17 cellular contexts compared by ENCODE assay signal in the genomic region with DNA sequence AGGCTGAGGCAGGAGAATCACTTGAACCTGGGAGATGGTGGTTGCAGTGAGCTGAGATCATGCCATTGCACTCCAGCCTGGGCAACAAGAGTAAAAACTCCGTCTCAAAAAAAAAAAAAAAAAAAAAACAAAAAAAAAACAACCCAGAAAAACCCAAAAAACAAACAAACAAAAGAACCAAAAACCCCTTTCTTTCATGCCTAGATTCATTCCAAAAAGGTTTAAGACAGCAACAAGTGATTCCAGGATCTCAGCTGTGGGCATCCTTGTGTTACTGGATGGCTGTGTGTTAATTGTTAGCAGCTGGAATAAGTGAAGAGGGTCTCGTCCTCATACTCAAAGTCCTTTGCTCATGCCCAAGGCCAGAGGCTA. TPM values are rescaled to one million over a fixed set of nuclear protein-coding genes. Genes with fewer than 3 reads are reported as not detected.
DNase-seq lines count a peak whose midpoint lies in the region; ATAC-seq and TF ChIP-seq lines count a peak whose summit lies in the region.
"Had no signal": no experiment of that assay in that cellular context is flagged by ENCODE, and none has a peak within 500 bp of the region (broad histone marks: within the 10 kb centered on the region; RNA-seq: fewer than 3 reads in every experiment).

No MANE protein-coding gene starts in this region.

- H2BK20ac ChIP-seq in H9 (ENCODE audit: low read depth, low read length, poor library complexity, severe bottlenecking), result no peak overlapping the region

- no peaks in the 10 kb centered on the region for H3K23me2 ChIP-seq in H9 (ENCODE audit: insufficient read length, low read depth, low read length, poor library complexity, severe bottlenecking)

- H2AFZ ChIP-seq in mesenchymal stem cell (ENCODE audit: low read depth, low read length) (no peak overlapping the region), H9 (ENCODE audit: low read length) (no peak overlapping the region)

- H2AK5ac ChIP-seq in mesenchymal stem cell (ENCODE audit: low read length, severe bottlenecking), result peak overlapping the region; percentile 43
- no peak overlapping the region for H2AK5ac ChIP-seq in H9 (ENCODE audit: insufficient read length, low read length)

- H2BK5ac ChIP-seq in mesenchymal stem cell (ENCODE audit: low read depth, low read length, poor library complexity, severe bottlenecking) (no peak overlapping the region), H9 (ENCODE audit: insufficient read length, low read length) (no peak overlapping the region)

- no peak for TF ChIP-seq POLR2A in breast epithelium (IDR thresholded peaks at IDR 0.05)

- intact Hi-C loops in breast epithelium (cut with DNase I; ENCODE audit: low total_unique reads), result no loop called here

- H3K4me2 ChIP-seq in mesenchymal stem cell (ENCODE audit: low read length, poor library complexity, severe bottlenecking) (no peak overlapping the region), H9 (ENCODE audit: insufficient read depth, insufficient read length, low read length) (no peak overlapping the region)

- no peak overlapping the region for H4K91ac ChIP-seq in mesenchymal stem cell (ENCODE audit: low read length)
- no peak overlapping the region for H4K91ac ChIP-seq in H9 (ENCODE audit: insufficient read length, low read depth, low read length)

- H3K36me3 ChIP-seq in breast epithelium (no peaks in the 10 kb centered on the region), mesenchymal stem cell (ENCODE audit: control insufficient read depth in 1 of 2, insufficient read depth in 2 of 2, low read depth in 1 of 2, low read length in 2 of 2) (no peaks in the 10 kb centered on the region), SJCRH30 (no peaks in the 10 kb centered on the region)

- H3K4me1 Mint-ChIP-seq in activated T-cell treated with anti-CD3 and anti-CD28 coated beads, Interleukin-2, amount 50 U/mL, for 24 hours (ENCODE audit: low read depth), result peaks cover 39% of the 10 kb centered on the region
- peaks cover 43% of the 10 kb centered on the region for H3K4me1 Mint-ChIP-seq in activated T-cell treated with anti-CD3 and anti-CD28 coated beads, Interleukin-2, amount 50 U/mL, for 72 hours (ENCODE audit: low read depth)
- H3K4me1 Mint-ChIP-seq in type B pancreatic cell (ENCODE audit: unreplicated experiment) (no peaks in the 10 kb centered on the region), H9 (0 out of 4 replicates have a peak, but pooled peaks cover 0 to 2% of the 10 kb centered on the region in 2 experiments)
- peaks cover 14 to 16% of the 10 kb centered on the region in 2 donors for H3K4me1 Mint-ChIP-seq in natural killer cell treated with Interleukin-12 subunit alpha and Interleukin-12 subunit beta and Interleukin-15 and Interleukin-18, amount 100 ng/mL, for 72 hours (ENCODE audit: low read depth in 2 of 2)

- no peak overlapping the region for H4K5ac ChIP-seq in H9 (ENCODE audit: insufficient read length, low read depth, low read length)

- H2BK12ac ChIP-seq in mesenchymal stem cell (ENCODE audit: low read length in 2 of 2) (peak overlapping the region; percentile 97 to 98), H9 (ENCODE audit: insufficient read length, low read depth, low read length) (no peak overlapping the region)

- H4K20me1 ChIP-seq in H9 (ENCODE audit: control insufficient read depth, insufficient read depth, insufficient read length), result no peaks in the 10 kb centered on the region

- TF ChIP-seq CTCF in breast epithelium (IDR thresholded peaks at IDR 0.05) (no peak), type B pancreatic cell (conservative IDR thresholded peaks at IDR 0.05) (no peak), H9 (conservative IDR thresholded peaks at IDR 0.05) (no peak)

- no peak for DNase-seq in activated T-cell treated with anti-CD3 and anti-CD28 coated beads, Interleukin-2, amount 50 U/mL, for 24 hours
- no peak for DNase-seq in activated T-cell treated with anti-CD3 and anti-CD28 coated beads, Interleukin-2, amount 50 U/mL, for 72 hours
- DNase-seq in breast epithelium (ENCODE audit: low spot score in 2 of 2) (no peak), mesenchymal stem cell (no peak), type B pancreatic cell (ENCODE audit: extremely low spot score, unreplicated experiment) (no peak), H9 (no peak), SJCRH30 (no peak)
- no peak for DNase-seq in natural killer cell treated with Interleukin-12 subunit alpha and Interleukin-12 subunit beta and Interleukin-15 and Interleukin-18, amount 100 ng/mL, for 72 hours (ENCODE audit: low spot score)
- DNase-seq: 8988T; activated CD8-positive, alpha-beta T cell treated with anti-CD3 and anti-CD28 coated beads, Interleukin-2, amount 10 ng/mL, durations not matched to agents 7 days and 5 days; CD4-positive, CD25-positive, alpha-beta regulatory T cell; erythroblast; NCI-H146 had no signal

- WGBS in mesenchymal stem cell, result 0% methylated on average over 1 of the region's 2 CpGs
- no CpG with 5 or more reads among the region's 2 CpGs for WGBS in H9 (ENCODE audit: extremely low coverage, insufficient read length, low lambda C conversion rate)

- peak overlapping the region; percentile 31 for H3K27ac Mint-ChIP-seq in activated T-cell treated with anti-CD3 and anti-CD28 coated beads, Interleukin-2, amount 50 U/mL, for 24 hours
- H3K27ac Mint-ChIP-seq in activated T-cell treated with anti-CD3 and anti-CD28 coated beads, Interleukin-2, amount 50 U/mL, for 72 hours, result no peak overlapping the region
- H3K27ac Mint-ChIP-seq in type B pancreatic cell (peak overlapping the region; percentile 74), H9 (no peak overlapping the region)
- H3K27ac Mint-ChIP-seq in natural killer cell treated with Interleukin-12 subunit alpha and Interleukin-12 subunit beta and Interleukin-15 and Interleukin-18, amount 100 ng/mL, for 72 hours, result no peak overlapping the region
- H3K27ac Mint-ChIP-seq: activated CD8-positive, alpha-beta T cell treated with anti-CD3 and anti-CD28 coated beads, Interleukin-2, amount 10 ng/mL, durations not matched to agents 7 days and 5 days had no signal

- H3K4ac ChIP-seq in mesenchymal stem cell (ENCODE audit: low read depth in 1 of 2, low read length in 2 of 2) (peak overlapping the region in 1 of 2 experiments; percentile 95), H9 (ENCODE audit: low read depth, low read length) (no peak overlapping the region)

- H3K14ac ChIP-seq in mesenchymal stem cell (ENCODE audit: low read length in 2 of 2) (peak overlapping the region in 1 of 2 experiments; percentile 68), H9 (ENCODE audit: insufficient read depth, low read length) (no peak overlapping the region)

- H3K4me3 ChIP-seq in breast epithelium, result no peak overlapping the region
- H3K4me3 ChIP-seq in mesenchymal stem cell (ENCODE audit: insufficient read depth in 1 of 2, low read depth in 1 of 2, low read length in 2 of 2), result no peak overlapping the region
- no peak overlapping the region for H3K4me3 ChIP-seq in SJCRH30

- H4K8ac ChIP-seq in mesenchymal stem cell (ENCODE audit: low read length), result peak overlapping the region; percentile 78
- no peak overlapping the region for H4K8ac ChIP-seq in H9 (replicated peaks; ENCODE audit: insufficient read length, low read depth, low read length)

- no peak overlapping the region for H3K56ac ChIP-seq in H9 (ENCODE audit: insufficient read length, low read depth, low read length)

- no peak overlapping the region for H3T11ph ChIP-seq in H9 (ENCODE audit: low read length)

- H3K9ac ChIP-seq in mesenchymal stem cell (ENCODE audit: low read length) (peak overlapping the region; percentile 91), H9 (ENCODE audit: extremely low read depth, insufficient read length, low read length) (no peak overlapping the region)

- peaks cover 22% of the 10 kb centered on the region for H3K79me1 ChIP-seq in mesenchymal stem cell (replicated peaks; ENCODE audit: low read length, poor library complexity, severe bottlenecking)
- no peaks in the 10 kb centered on the region for H3K79me1 ChIP-seq in H9 (ENCODE audit: insufficient read depth, low read depth, low read length, poor library complexity, severe bottlenecking)

- ATAC-seq in activated T-cell treated with anti-CD3 and anti-CD28 coated beads, Interleukin-2, amount 50 U/mL, for 72 hours (replicated peaks in 1 of 2), result no peak
- ATAC-seq in natural killer cell treated with Interleukin-12 subunit alpha and Interleukin-12 subunit beta and Interleukin-15 and Interleukin-18, amount 100 ng/mL, for 72 hours, result no peak
- ATAC-seq: activated CD8-positive, alpha-beta T cell treated with anti-CD3 and anti-CD28 coated beads, Interleukin-2, amount 10 ng/mL, durations not matched to agents 7 days and 5 days had no signal

- H3K9me3 ChIP-seq in breast epithelium, result no peaks in the 10 kb centered on the region
- no peaks in the 10 kb centered on the region for H3K9me3 ChIP-seq in mesenchymal stem cell (ENCODE audit: control insufficient read depth, low read length)
- no peaks in the 10 kb centered on the region for H3K9me3 ChIP-seq in H9 (ENCODE audit: control insufficient read depth, low read depth, low read length)
- no peaks in the 10 kb centered on the region for H3K9me3 ChIP-seq in SJCRH30 (replicated peaks)

- H3K23ac ChIP-seq in mesenchymal stem cell (ENCODE audit: low read length in 2 of 2) (no peak overlapping the region), H9 (ENCODE audit: insufficient read length, low read depth, low read length) (no peak overlapping the region)

- H3K18ac ChIP-seq in mesenchymal stem cell (ENCODE audit: low read depth in 1 of 2, low read length in 2 of 2), result peak overlapping the region; percentile 82 to 95
- H3K18ac ChIP-seq in H9 (ENCODE audit: insufficient read length, low read depth, low read length), result no peak overlapping the region

- H3K4me3 Mint-ChIP-seq in activated T-cell treated with anti-CD3 and anti-CD28 coated beads, Interleukin-2, amount 50 U/mL, for 24 hours, result no peak overlapping the region
- H3K4me3 Mint-ChIP-seq in activated T-cell treated with anti-CD3 and anti-CD28 coated beads, Interleukin-2, amount 50 U/mL, for 72 hours, result peak overlapping the region in 1 of 2 donors; percentile 53
- H3K4me3 Mint-ChIP-seq in type B pancreatic cell (no peak overlapping the region), H9 (no peak overlapping the region)
- H3K4me3 Mint-ChIP-seq in natural killer cell treated with Interleukin-12 subunit alpha and Interleukin-12 subunit beta and Interleukin-15 and Interleukin-18, amount 100 ng/mL, for 72 hours, result no peak overlapping the region
- H3K4me3 Mint-ChIP-seq: activated CD8-positive, alpha-beta T cell treated with anti-CD3 and anti-CD28 coated beads, Interleukin-2, amount 10 ng/mL, durations not matched to agents 7 days and 5 days; CD4-positive, CD25-positive, alpha-beta regulatory T cell had no signal

- H3K9me3 Mint-ChIP-seq in activated T-cell treated with anti-CD3 and anti-CD28 coated beads, Interleukin-2, amount 50 U/mL, for 24 hours, result no peaks in the 10 kb centered on the region
- no peaks in the 10 kb centered on the region for H3K9me3 Mint-ChIP-seq in activated T-cell treated with anti-CD3 and anti-CD28 coated beads, Interleukin-2, amount 50 U/mL, for 72 hours
- H3K9me3 Mint-ChIP-seq in type B pancreatic cell, result no peaks in the 10 kb centered on the region
- no peaks in the 10 kb centered on the region for H3K9me3 Mint-ChIP-seq in natural killer cell treated with Interleukin-12 subunit alpha and Interleukin-12 subunit beta and Interleukin-15 and Interleukin-18, amount 100 ng/mL, for 72 hours
- H3K9me3 Mint-ChIP-seq in H9, result no peaks in the 10 kb centered on the region
- H3K9me3 Mint-ChIP-seq: CD4-positive, CD25-positive, alpha-beta regulatory T cell had no signal

- H3K4me1 ChIP-seq in breast epithelium, result no peaks in the 10 kb centered on the region
- peaks cover 24% of the 10 kb centered on the region for H3K4me1 ChIP-seq in mesenchymal stem cell (ENCODE audit: control insufficient read depth, insufficient read depth, low read depth, low read length)
- H3K4me1 ChIP-seq in H9 (ENCODE audit: insufficient read depth, low read length), result no peaks in the 10 kb centered on the region
- H3K4me1 ChIP-seq in SJCRH30, result peaks cover 12% of the 10 kb centered on the region

- H2BK120ac ChIP-seq in mesenchymal stem cell (ENCODE audit: low read depth, low read length), result peak overlapping the region; percentile 54
- no peak overlapping the region for H2BK120ac ChIP-seq in H9 (ENCODE audit: low read depth, low read length, poor library complexity, severe bottlenecking)

- H3K36me3 Mint-ChIP-seq in activated T-cell treated with anti-CD3 and anti-CD28 coated beads, Interleukin-2, amount 50 U/mL, for 24 hours (ENCODE audit: low read depth), result no peaks in the 10 kb centered on the region
- no peaks in the 10 kb centered on the region for H3K36me3 Mint-ChIP-seq in activated T-cell treated with anti-CD3 and anti-CD28 coated beads, Interleukin-2, amount 50 U/mL, for 72 hours (ENCODE audit: insufficient read depth in 2 of 2)
- H3K36me3 Mint-ChIP-seq in type B pancreatic cell (peaks cover 39% of the 10 kb centered on the region), H9 (ENCODE audit: insufficient read depth in 1 of 3, low read depth in 3 of 3) (no peaks in the 10 kb centered on the region)
- no peaks in the 10 kb centered on the region for H3K36me3 Mint-ChIP-seq in natural killer cell treated with Interleukin-12 subunit alpha and Interleukin-12 subunit beta and Interleukin-15 and Interleukin-18, amount 100 ng/mL, for 72 hours
- H3K36me3 Mint-ChIP-seq: CD4-positive, CD25-positive, alpha-beta regulatory T cell had no signal

- peak overlapping the region; percentile 58 to 89 for H3K27ac ChIP-seq in breast epithelium
- H3K27ac ChIP-seq in mesenchymal stem cell (ENCODE audit: low read length, poor library complexity, severe bottlenecking), result peak overlapping the region; percentile 22
- no peak overlapping the region for H3K27ac ChIP-seq in H9 (ENCODE audit: insufficient read length, low read depth, low read length)
- H3K27ac ChIP-seq in SJCRH30, result no peak overlapping the region

- H3K27me3 ChIP-seq in breast epithelium (no peaks in the 10 kb centered on the region), mesenchymal stem cell (ENCODE audit: control insufficient read depth in 1 of 2, insufficient read depth in 1 of 2, low read length in 2 of 2) (no peaks in the 10 kb centered on the region), H9 (ENCODE audit: insufficient read depth, low read length) (no peaks in the 10 kb centered on the region; the same call in 1 of the 2 replicates), SJCRH30 (no peaks in the 10 kb centered on the region)

- H3K27me3 Mint-ChIP-seq in activated T-cell treated with anti-CD3 and anti-CD28 coated beads, Interleukin-2, amount 50 U/mL, for 24 hours, result peaks cover 37% of the 10 kb centered on the region
- peaks cover 29% of the 10 kb centered on the region for H3K27me3 Mint-ChIP-seq in activated T-cell treated with anti-CD3 and anti-CD28 coated beads, Interleukin-2, amount 50 U/mL, for 72 hours (ENCODE audit: low read depth)
- H3K27me3 Mint-ChIP-seq in type B pancreatic cell (peaks cover 20% of the 10 kb centered on the region), H9 (ENCODE audit: low read depth) (no peaks in the 10 kb centered on the region; the same call in 1 of the 2 replicates)
- H3K27me3 Mint-ChIP-seq in natural killer cell treated with Interleukin-12 subunit alpha and Interleukin-12 subunit beta and Interleukin-15 and Interleukin-18, amount 100 ng/mL, for 72 hours, result peaks cover 23 to 37% of the 10 kb centered on the region in 2 donors

- H3K79me2 ChIP-seq in H9 (ENCODE audit: insufficient read depth, low read length), result no peaks in the 10 kb centered on the region

- H2BK15ac ChIP-seq in mesenchymal stem cell (ENCODE audit: low read depth, poor library complexity, severe bottlenecking), result peak overlapping the region; percentile 99
- no peak overlapping the region for H2BK15ac ChIP-seq in H9 (ENCODE audit: low read depth, low read length)

RNA-seq across cellular contexts. Expression of a gene that starts 9.4 kb away (rescaled TPM):
- under 1 TPM; 0.32 to 0.60 TPM for total RNA-seq in activated T-cell treated with anti-CD3 and anti-CD28 coated beads, Interleukin-2, amount 50 U/mL, for 72 hours
- total RNA-seq in breast epithelium (10 to 100 TPM; 10.9 to 40.1 (median 21.6) TPM), type B pancreatic cell (ENCODE audit: low replicate concordance) (152 and 1,119 TPM in 2 replicates), H9 (2021) (0.09 and 0.13 TPM in 2 replicates)
- polyA plus RNA-seq in mesenchymal stem cell (2013, experiment 1 of 2), result 18.3 TPM
- 18.0 TPM for polyA plus RNA-seq in mesenchymal stem cell (2013, experiment 2 of 2)
- not detected for total RNA-seq in natural killer cell treated with Interleukin-12 subunit alpha and Interleukin-12 subunit beta and Interleukin-15 and Interleukin-18, amount 100 ng/mL, for 72 hours
- 15.6 and 18.0 TPM in 2 replicates for total RNA-seq in SJCRH30 (2014; rRNA removed; shearing (Covaris generic))
- total RNA-seq: activated CD8-positive, alpha-beta T cell treated with anti-CD3 and anti-CD28 coated beads, Interleukin-2, amount 10 ng/mL, durations not matched to agents 7 days and 5 days had no signal
- polyA plus RNA-seq: CD4-positive, CD25-positive, alpha-beta regulatory T cell had no signal

RNA-seq across cellular contexts. Expression of a gene that starts 51.2 kb away (rescaled TPM):
- not detected for total RNA-seq in activated T-cell treated with anti-CD3 and anti-CD28 coated beads, Interleukin-2, amount 50 U/mL, for 72 hours
- total RNA-seq in breast epithelium, result not detected
- not detected for polyA plus RNA-seq in mesenchymal stem cell (2013, experiment 1 of 2)
- polyA plus RNA-seq in mesenchymal stem cell (2013, experiment 2 of 2), result not detected
- 5.5 TPM in 1 of 2 replicates, not detected in the other for total RNA-seq in type B pancreatic cell (ENCODE audit: low replicate concordance)
- total RNA-seq in natural killer cell treated with Interleukin-12 subunit alpha and Interleukin-12 subunit beta and Interleukin-15 and Interleukin-18, amount 100 ng/mL, for 72 hours, result not detected
- not detected in 2 replicates for total RNA-seq in H9 (2021)
- total RNA-seq in SJCRH30 (2014; rRNA removed; shearing (Covaris generic)), result not detected in 2 replicates
- total RNA-seq: activated CD8-positive, alpha-beta T cell treated with anti-CD3 and anti-CD28 coated beads, Interleukin-2, amount 10 ng/mL, durations not matched to agents 7 days and 5 days; CD4-positive, CD25-positive, alpha-beta regulatory T cell; LHCN-M2; mucosa of gallbladder; NCI-H460; temporal lobe had no signal

Comparison
In these comparisons a context has a peak if more than half of its experiments do, and no peak if none do; other contexts are left out.
1. H3K27ac Mint-ChIP-seq: peak in activated T-cell treated with anti-CD3 and anti-CD28 coated beads, Interleukin-2, amount 50 U/mL, for 24 hours (single experiment) and type B pancreatic cell (single experiment); none in activated T-cell treated with anti-CD3 and anti-CD28 coated beads, Interleukin-2, amount 50 U/mL, for 72 hours (single experiment), natural killer cell treated with Interleukin-12 subunit alpha and Interleukin-12 subunit beta and Interleukin-15 and Interleukin-18, amount 100 ng/mL, for 72 hours (0 of 2) and H9 (0 of 3).
2. H3K27ac ChIP-seq: peak in breast epithelium (2 of 2) and mesenchymal stem cell (single experiment); none in H9 (single experiment) and SJCRH30 (single experiment).
3. RNA of a gene that starts 9.4 kb away (total RNA-seq): 152 to 1,119 TPM in type B pancreatic cell, 10.9 to 40.1 TPM in breast epithelium and 15.6 to 18.0 TPM in SJCRH30; 0.32 to 0.60 TPM in activated T-cell treated with anti-CD3 and anti-CD28 coated beads, Interleukin-2, amount 50 U/mL, for 72 hours, 0.09 to 0.13 TPM in H9 and not detected in natural killer cell treated with Interleukin-12 subunit alpha and Interleukin-12 subunit beta and Interleukin-15 and Interleukin-18, amount 100 ng/mL, for 72 hours; every median in the first group is over 4 times any median in the second.